1 cellular context compared by ENCODE assay signal in genomic region chr16:75555213-75555706, GRCh38.
TF ChIP-seq lines count a peak whose summit lies in the region.

No MANE protein-coding gene starts in this region.

TF ChIP-seq in GM23338, 12 proteins besides CTCF, POLR2A, EP300 and RAD21 (continued from another document):
- TF ChIP-seq ZNF462 (CRISPR knock-in tag; IDR thresholded peaks at IDR 0.05) (no peak), EZH2 (IDR thresholded peaks at IDR 0.05; ENCODE audit: low read depth, unreplicated experiment) (no peak), NANOG (IDR thresholded peaks at IDR 0.05; ENCODE audit: borderline replicate concordance) (no peak), POLR2AphosphoS5 (IDR thresholded peaks at IDR 0.05; ENCODE audit: low read depth) (peak; percentile 79), EZH2phosphoT487 (IDR thresholded peaks at IDR 0.05; ENCODE audit: unreplicated experiment) (no peak)
TF ChIP-seq in GM23338: peak in this region for 2.
